Comparison of ENCODE assay signal across 14 cellular contexts in the genomic region with DNA sequence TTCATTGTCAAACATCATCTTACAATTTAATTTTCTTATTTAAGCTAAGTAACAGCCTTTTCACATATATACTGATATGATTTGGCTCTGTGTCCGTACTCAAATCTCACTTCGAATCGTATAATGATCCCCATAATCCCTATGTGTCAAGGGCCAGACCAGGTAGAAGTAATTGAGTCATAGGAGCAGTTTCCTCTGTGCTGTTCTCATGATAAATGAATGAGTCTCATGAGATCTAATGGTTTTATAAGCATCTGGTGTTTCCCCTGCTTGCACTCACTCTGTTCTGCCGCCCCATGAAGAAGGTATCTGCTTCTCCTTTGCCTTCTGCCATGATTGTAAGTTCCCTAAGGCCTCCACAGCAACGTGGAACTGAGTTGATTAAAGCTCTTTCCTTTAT.
"Had no signal": no experiment of that assay in that cellular context is flagged by ENCODE, and none has a peak within 500 bp of the region (broad histone marks: within the 10 kb centered on the region; RNA-seq: fewer than 3 reads in every experiment).

No MANE protein-coding gene starts in this region.

- ATAC-seq: gastrocnemius medialis; heart right ventricle; left lobe of liver; mucosa of descending colon; naive thymus-derived CD8-positive, alpha-beta T cell had no signal

- H3K27ac ChIP-seq: coronary artery, gastrocnemius medialis, heart right ventricle, neutrophil, sigmoid colon, suprapubic skin, thyroid gland had no signal

- DNase-seq: effector CD4-positive, alpha-beta T cell; endodermal cell; gastrocnemius medialis; heart right ventricle; hypothalamus; mucosa of descending colon; naive thymus-derived CD8-positive, alpha-beta T cell; sigmoid colon; stimulated activated naive CD4-positive, alpha-beta T cell treated with Interleukin-2 at 50 U/mL for 16 hours; thyroid gland had no signal

- H3K4me1 ChIP-seq: gastrocnemius medialis, heart right ventricle, sigmoid colon, thyroid gland had no signal

- H3K27me3 ChIP-seq: gastrocnemius medialis, heart right ventricle, sigmoid colon, suprapubic skin, thyroid gland had no signal
